ENCODE assay signal across 11 cellular contexts in the genomic region with DNA sequence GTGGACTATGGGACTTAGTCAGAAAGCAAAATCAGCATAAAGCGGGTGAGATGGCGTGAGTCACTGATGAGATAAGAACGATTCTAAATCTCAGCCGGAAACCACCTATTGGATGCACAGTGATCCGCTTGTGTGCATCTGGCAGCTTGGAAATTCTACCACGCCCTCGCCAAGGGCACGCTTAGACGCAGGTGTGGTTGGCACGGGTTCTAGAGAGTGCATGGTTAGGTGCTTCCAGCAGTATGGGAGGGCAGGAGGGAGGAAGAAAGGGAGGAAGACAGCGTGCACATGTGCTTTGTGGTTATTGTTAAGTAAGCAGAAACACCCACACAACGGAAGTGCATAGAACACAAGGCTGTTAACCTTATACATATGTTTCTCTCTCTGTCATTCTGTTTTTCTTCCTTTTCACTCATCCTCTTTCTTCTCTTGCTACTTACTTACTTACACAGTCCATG.
DNase-seq lines count a peak whose midpoint lies in the region; FAIRE-seq and TF ChIP-seq lines count a peak whose summit lies in the region.
"Had no signal": no experiment of that assay in that cellular context is flagged by ENCODE, and none has a peak within 500 bp of the region (broad histone marks: within the 10 kb centered on the region; RNA-seq: fewer than 3 reads in every experiment).

No MANE protein-coding gene starts in this region.

- no peaks in the 10 kb centered on the region for H3K9me3 ChIP-seq in hepatocyte (ENCODE audit: low read depth)

- DNase-seq in Daoy (ENCODE audit: low read depth) (peak; percentile 74), H54 (ENCODE audit: insufficient read length, low spot score) (peak; percentile 22), lower leg skin (ENCODE audit: low spot score in 2 of 2) (peak; percentile 59 to 84), GM19238 (ENCODE audit: insufficient read length, low spot score) (no peak), immature natural killer cell (no peak), UCSD-AML1 (lab: John Stamatoyannopoulos, UW; ENCODE audit: unreplicated experiment) (no peak), hepatocyte (ENCODE audit: low spot score) (no peak)
- DNase-seq: NCI-H1694 treated with DMSO at 0.1 percent for 48 hours, posterior cingulate gyrus had no signal

- no peak overlapping the region for H3K4me2 ChIP-seq in hepatocyte

- no peaks in the 10 kb centered on the region for H3K36me3 Mint-ChIP-seq in T-helper 1 cell treated with Interleukin-12 subunit alpha and Interleukin-12 subunit beta and Interleukin-4 antibody, amounts not matched to agents 30 μg/mL and 1 μg/mL, for 36 hours (ENCODE audit: low read depth)
- no peaks in the 10 kb centered on the region for H3K36me3 Mint-ChIP-seq in immature natural killer cell

- intact Hi-C loops in lower leg skin (cut with DNase I; ENCODE audit: low total_unique reads), result loop anchor here (10.0 kb wide), 1 partner anchor 142 kb away; no protein-coding TSS in a partner anchor

- peaks cover 8% of the 10 kb centered on the region for H3K4me1 Mint-ChIP-seq in T-helper 1 cell treated with Interleukin-12 subunit alpha and Interleukin-12 subunit beta and Interleukin-4 antibody, amounts not matched to agents 30 μg/mL and 1 μg/mL, for 36 hours (ENCODE audit: low read depth)
- H3K4me1 Mint-ChIP-seq in immature natural killer cell, result peaks cover 0 to 1% of the 10 kb centered on the region in 2 donors

- peak overlapping the region; percentile 61 for H3K4me3 Mint-ChIP-seq in T-helper 1 cell treated with Interleukin-12 subunit alpha and Interleukin-12 subunit beta and Interleukin-4 antibody, amounts not matched to agents 30 μg/mL and 1 μg/mL, for 36 hours
- peak overlapping the region in 1 of 5 donors; percentile 63 for H3K4me3 Mint-ChIP-seq in immature natural killer cell
- H3K4me3 Mint-ChIP-seq: dendritic cell treated with granulocyte-macrophage colony-stimulating factor and Interleukin-4, amounts not matched to agents 40 ng/mL and 50 ng/mL, for 4 days had no signal

- no peak for TF ChIP-seq POLR2A in H54 (IDR thresholded peaks at IDR 0.05; ENCODE audit: low read depth, low read length)
- TF ChIP-seq POLR2A in lower leg skin (IDR thresholded peaks at IDR 0.05), result no peak

- H2AFZ ChIP-seq in hepatocyte, result no peak overlapping the region

- 37 to 42% methylated on average over 12 of the region's 12 CpGs for WGBS in lower leg skin, 2 donors
- WGBS in hepatocyte (ENCODE audit: low lambda C conversion rate, missing lambda C conversion rate), result 82% methylated on average over 12 of the region's 12 CpGs

- H3K27ac Mint-ChIP-seq in T-helper 1 cell treated with Interleukin-12 subunit alpha and Interleukin-12 subunit beta and Interleukin-4 antibody, amounts not matched to agents 30 μg/mL and 1 μg/mL, for 36 hours, result peak overlapping the region; percentile 67
- H3K27ac Mint-ChIP-seq in immature natural killer cell, result no peak overlapping the region
- H3K27ac Mint-ChIP-seq: dendritic cell treated with granulocyte-macrophage colony-stimulating factor and Interleukin-4, amounts not matched to agents 40 ng/mL and 50 ng/mL, for 4 days had no signal

- TF ChIP-seq CTCF in lower leg skin (IDR thresholded peaks at IDR 0.05), result no peak
- TF ChIP-seq CTCF in hepatocyte (IDR thresholded peaks at IDR 0.05; ENCODE audit: poor library complexity), result no peak

- no peak overlapping the region for H3K27ac ChIP-seq in hepatocyte

- H3K9me2 ChIP-seq in hepatocyte (replicated peaks; ENCODE audit: insufficient read depth), result no peaks in the 10 kb centered on the region

- H3K79me2 ChIP-seq in hepatocyte, result no peaks in the 10 kb centered on the region

- no peaks in the 10 kb centered on the region for H3K27me3 ChIP-seq in hepatocyte

- no peaks in the 10 kb centered on the region for H3K36me3 ChIP-seq in hepatocyte (replicated peaks; ENCODE audit: insufficient read depth, low read depth)

- H3K4me1 ChIP-seq in hepatocyte (ENCODE audit: insufficient read depth), result no peaks in the 10 kb centered on the region

- no peak overlapping the region for H3K4me3 ChIP-seq in lower leg skin (ENCODE audit: low read depth, poor library complexity, severe bottlenecking)
- H3K4me3 ChIP-seq in hepatocyte, result no peak overlapping the region

- FAIRE-seq in H54 (lab: Jason Lieb, UNC), result no peak

- no peaks in the 10 kb centered on the region for H3K9me3 Mint-ChIP-seq in T-helper 1 cell treated with Interleukin-12 subunit alpha and Interleukin-12 subunit beta and Interleukin-4 antibody, amounts not matched to agents 30 μg/mL and 1 μg/mL, for 36 hours
- H3K9me3 Mint-ChIP-seq in immature natural killer cell, result peaks cover 0 to 4% (median 0%) of the 10 kb centered on the region in 6 donors
- H3K9me3 Mint-ChIP-seq: dendritic cell treated with granulocyte-macrophage colony-stimulating factor and Interleukin-4, amounts not matched to agents 40 ng/mL and 50 ng/mL, for 4 days had no signal

- H3K27me3 Mint-ChIP-seq in T-helper 1 cell treated with Interleukin-12 subunit alpha and Interleukin-12 subunit beta and Interleukin-4 antibody, amounts not matched to agents 30 μg/mL and 1 μg/mL, for 36 hours (ENCODE audit: low read depth), result peaks cover 19% of the 10 kb centered on the region
- H3K27me3 Mint-ChIP-seq in immature natural killer cell (ENCODE audit: low read depth in 3 of 3), result peaks cover 0 to 14% (median 2%) of the 10 kb centered on the region in 3 donors

- H4K20me1 ChIP-seq in hepatocyte (ENCODE audit: insufficient read depth, poor library complexity, severe bottlenecking), result no peaks in the 10 kb centered on the region

Comparison
In these comparisons a context has a peak if more than half of its experiments do, and no peak if none do; other contexts are left out.
1. DNase-seq: peak in Daoy (single experiment), H54 (single experiment) and lower leg skin (2 of 2); none in GM19238 (single experiment), immature natural killer cell (0 of 3), UCSD-AML1 (single experiment) and hepatocyte (single experiment).